In genomic region chr1:228735871-228736586, GRCh38 we compare ENCODE assay signal across 8 cellular contexts. TPM values are rescaled to one million over a fixed set of nuclear protein-coding genes. Genes with fewer than 3 reads are reported as not detected.
DNase-seq lines count a peak whose midpoint lies in the region; ATAC-seq and TF ChIP-seq lines count a peak whose summit lies in the region.

No MANE protein-coding gene starts in this region.

- peak overlapping the region; percentile 87 for H3K4me3 Mint-ChIP-seq in activated T-cell treated with anti-CD3 and anti-CD28 coated beads, Interleukin-2, amount 50 U/mL, for 4 hours
- peak overlapping the region; percentile 92 for H3K4me3 Mint-ChIP-seq in neural crest cell

- no peaks in the 10 kb centered on the region for H3K9me3 Mint-ChIP-seq in activated T-cell treated with anti-CD3 and anti-CD28 coated beads, Interleukin-2, amount 50 U/mL, for 4 hours
- H3K9me3 Mint-ChIP-seq in neural crest cell = no peaks in the 10 kb centered on the region

- TF ChIP-seq CTCF in LNCaP clone FGC (IDR thresholded peaks at IDR 0.05; ENCODE audit: control insufficient read depth, extremely low read depth, insufficient read depth) (peak; percentile 18; the same call in 1 of the 2 replicates), fibroblast of pulmonary artery (IDR thresholded peaks at IDR 0.05; ENCODE audit: low read length, missing control alignments) (no peak), neural crest cell (conservative IDR thresholded peaks at IDR 0.05) (no peak)

- DNase-seq in LNCaP clone FGC (ENCODE audit: low read depth) (no peak), fibroblast of pulmonary artery (ENCODE audit: low read depth) (peak; percentile 55), neural crest cell (ENCODE audit: low read depth, low spot score) (peak; percentile 29), middle frontal gyrus (ENCODE audit: extremely low spot score, low spot score) (no peak)
- peak; percentile 15 for DNase-seq in activated T-cell treated with anti-CD3 and anti-CD28 coated beads, Interleukin-2, amount 50 U/mL, for 4 hours

- peaks cover 10% of the 10 kb centered on the region for H3K27me3 Mint-ChIP-seq in activated T-cell treated with anti-CD3 and anti-CD28 coated beads, Interleukin-2, amount 50 U/mL, for 4 hours (ENCODE audit: low read depth)
- peaks cover 33% of the 10 kb centered on the region for H3K27me3 Mint-ChIP-seq in neural crest cell (ENCODE audit: low read depth)

- ATAC-seq in GM18511 (IDR thresholded peaks at IDR 0.05; ENCODE audit: unreplicated experiment) (peak; percentile 23), HG02798 (IDR thresholded peaks at IDR 0.05; ENCODE audit: poor library complexity, unreplicated experiment) (no peak), GM18861 (IDR thresholded peaks at IDR 0.05; ENCODE audit: unreplicated experiment) (no peak)
- peak; percentile 31 to 36 for ATAC-seq in activated T-cell treated with anti-CD3 and anti-CD28 coated beads, Interleukin-2, amount 50 U/mL, for 4 hours

- peak overlapping the region; percentile 55 for H3K27ac Mint-ChIP-seq in neural crest cell (ENCODE audit: unreplicated experiment)

- H3K4me3 ChIP-seq in LNCaP clone FGC (ENCODE audit: low read depth, low read length) (peak overlapping the region; percentile 70), fibroblast of pulmonary artery (replicated peaks; ENCODE audit: low read depth, low read length) (peak overlapping the region; percentile 88)

- no peaks in the 10 kb centered on the region for H3K36me3 Mint-ChIP-seq in activated T-cell treated with anti-CD3 and anti-CD28 coated beads, Interleukin-2, amount 50 U/mL, for 4 hours (ENCODE audit: insufficient read depth)
- peaks cover 10% of the 10 kb centered on the region for H3K36me3 Mint-ChIP-seq in neural crest cell (ENCODE audit: low read depth)

- H3K4me1 Mint-ChIP-seq in activated T-cell treated with anti-CD3 and anti-CD28 coated beads, Interleukin-2, amount 50 U/mL, for 4 hours (ENCODE audit: low read depth) = peaks cover 15% of the 10 kb centered on the region
- H3K4me1 Mint-ChIP-seq in neural crest cell = peaks cover 37% of the 10 kb centered on the region

RNA-seq across cellular contexts. Expression of gene RHOU, which starts 0.8 kb away (rescaled TPM):
- 1 to 10 TPM; 1.2 to 2.1 (median 1.6) TPM for total RNA-seq in activated T-cell treated with anti-CD3 and anti-CD28 coated beads, Interleukin-2, amount 50 U/mL, for 4 hours
- total RNA-seq in neural crest cell = 20.1 and 20.5 TPM in 2 replicates

Comparison
In these comparisons a context has a peak if more than half of its experiments do, and no peak if none do; other contexts are left out.
1. ATAC-seq: peak in GM18511 (single experiment) and activated T-cell treated with anti-CD3 and anti-CD28 coated beads, Interleukin-2, amount 50 U/mL, for 4 hours (2 of 2); none in HG02798 (single experiment) and GM18861 (single experiment).
2. DNase-seq: peak in activated T-cell treated with anti-CD3 and anti-CD28 coated beads, Interleukin-2, amount 50 U/mL, for 4 hours (single experiment), fibroblast of pulmonary artery (single experiment) and neural crest cell (single experiment); none in LNCaP clone FGC (single experiment) and middle frontal gyrus (single experiment).